7 cellular contexts compared by ENCODE assay signal in the genomic region with DNA sequence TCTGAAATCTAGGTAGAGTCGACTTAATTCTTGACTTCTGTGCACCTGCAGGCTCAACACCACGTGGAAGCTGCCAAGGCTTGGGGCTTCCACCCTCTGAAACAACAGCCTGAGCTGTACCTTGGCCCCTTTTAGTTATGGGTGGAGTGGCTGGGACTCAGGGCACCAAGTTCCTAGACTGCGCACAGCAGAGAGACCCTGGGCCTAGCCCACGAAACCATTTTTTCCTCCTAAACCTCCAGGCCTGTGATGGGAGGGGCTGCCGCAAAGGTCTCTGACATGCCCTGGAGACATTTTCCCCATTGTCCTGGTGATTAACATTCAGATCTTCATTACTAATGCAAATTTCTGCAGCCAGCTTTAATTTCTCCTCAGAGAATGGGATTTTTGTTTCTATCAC.
DNase-seq lines count a peak whose midpoint lies in the region; ATAC-seq, FAIRE-seq and TF ChIP-seq lines count a peak whose summit lies in the region.
"Not testable (repeated sequence)": the region's sequence is repeated elsewhere in the genome, so short reads cannot be mapped to it uniquely, and the experiment has no call there.

No MANE protein-coding gene starts in this region.

- peaks cover 24% of the 10 kb centered on the region for H3K9me3 Mint-ChIP-seq in endothelial cell (ENCODE audit: unreplicated experiment)
- not testable (repeated sequence) for H3K9me3 Mint-ChIP-seq in stimulated activated memory B cell treated with anti-CD40 and anti-IgM and Interleukin-4, amounts not matched to agents 10 μg/mL and 1 μg/mL and 100 μg/mL, for 72 hours

- ATAC-seq in K562; left lobe of liver; stimulated activated memory B cell treated with anti-CD40 and anti-IgM and Interleukin-4, amounts not matched to agents 10 μg/mL and 1 μg/mL and 100 μg/mL, for 72 hours: not testable (repeated sequence)

- DNase-seq in activated CD8-positive, alpha-beta memory T cell treated with anti-CD3 and anti-CD28 coated beads for 24 hours, result peak; percentile 44
- not testable (repeated sequence) for DNase-seq in K562 (ENCODE audit: extremely low read depth in 1 of 4, low spot score in 3 of 4); endothelial cell (ENCODE audit: low spot score)
- peak; percentile 33 for DNase-seq in left lobe of liver (ENCODE audit: low spot score)

- peaks cover 11% of the 10 kb centered on the region for H3K27me3 Mint-ChIP-seq in endothelial cell (ENCODE audit: unreplicated experiment)
- H3K27me3 Mint-ChIP-seq in stimulated activated memory B cell treated with anti-CD40 and anti-IgM and Interleukin-4, amounts not matched to agents 10 μg/mL and 1 μg/mL and 100 μg/mL, for 72 hours, result not testable (repeated sequence)

- H3K4me3 ChIP-seq in BLaER1, result peak overlapping the region; percentile 40
- H3K4me3 ChIP-seq in HEK293 (ENCODE audit: low read depth, low read length); K562: not testable (repeated sequence)

- H4K20me1 ChIP-seq in BLaER1; K562 (replicated peaks; ENCODE audit: control insufficient read depth, insufficient read depth, low read length): not testable (repeated sequence)

- WGBS in K562 (ENCODE audit: insufficient coverage, low coverage, missing lambda C conversion rate), result 9% methylated on average over 5 of the region's 5 CpGs

- POLR2A ChIA-PET in HEK293 (lab: Yijun Ruan, JAX), result not testable (repeated sequence)
- POLR2A ChIA-PET in K562 (lab: Yijun Ruan, JAX), result interaction anchor here (0.5 kb wide), 1 partner anchor 442 kb away, joined by 3 read pairs; no protein-coding TSS in a partner anchor

- peaks cover 42% of the 10 kb centered on the region for H3K9me3 ChIP-seq in BLaER1
- H3K9me3 ChIP-seq in HEK293 (ENCODE audit: control insufficient read depth, insufficient read depth, low read depth, low read length); K562 (replicated peaks; ENCODE audit: control insufficient read depth, insufficient read depth, low read depth, low read length): not testable (repeated sequence)

- CTCF ChIA-PET in HEK293 (lab: Yijun Ruan, JAX); K562 (lab: Yijun Ruan, JAX; ENCODE audit: low intra/inter-chr PET ratio): not testable (repeated sequence)

- H3K79me2 ChIP-seq in K562 (ENCODE audit: control insufficient read depth, insufficient read depth, low read length), result not testable (repeated sequence)

- BruUV-seq in K562 (replicated peaks; lab: Mats Ljungman, UMichigan), result not testable (repeated sequence)

- FAIRE-seq in K562 (lab: Jason Lieb, UNC), result not testable (repeated sequence)

- H3K27ac Mint-ChIP-seq in endothelial cell (ENCODE audit: unreplicated experiment), result not testable (repeated sequence)
- peak overlapping the region; percentile 65 for H3K27ac Mint-ChIP-seq in stimulated activated memory B cell treated with anti-CD40 and anti-IgM and Interleukin-4, amounts not matched to agents 10 μg/mL and 1 μg/mL and 100 μg/mL, for 72 hours

- peaks cover 24% of the 10 kb centered on the region for H3K36me3 Mint-ChIP-seq in endothelial cell (ENCODE audit: low read depth, unreplicated experiment)
- not testable (repeated sequence) for H3K36me3 Mint-ChIP-seq in stimulated activated memory B cell treated with anti-CD40 and anti-IgM and Interleukin-4, amounts not matched to agents 10 μg/mL and 1 μg/mL and 100 μg/mL, for 72 hours

- H3K36me3 ChIP-seq in BLaER1; HEK293 (ENCODE audit: control insufficient read depth in 2 of 2, insufficient read depth in 1 of 2, low read length in 2 of 2); K562 (ENCODE audit: control insufficient read depth, insufficient read depth, low read length): not testable (repeated sequence)

- not testable (repeated sequence) for TF ChIP-seq POLR2A in K562 (conservative IDR thresholded peaks at IDR 0.05)

- H3K9me1 ChIP-seq in K562 (ENCODE audit: control insufficient read depth, insufficient read depth, low read length), result not testable (repeated sequence)

- peaks cover 46% of the 10 kb centered on the region for H3K4me1 ChIP-seq in BLaER1
- H3K4me1 ChIP-seq in HEK293 (ENCODE audit: control insufficient read depth, insufficient read depth, low read length); K562 (replicated peaks in 1 of 2; ENCODE audit: control insufficient read depth in 2 of 2, insufficient read depth in 2 of 2, low read length in 2 of 2): not testable (repeated sequence)

- not testable (repeated sequence) for H3K27me3 ChIP-seq in BLaER1
- peaks cover 7 to 21% of the 10 kb centered on the region in 2 experiments; a peak in 3 of 5 replicates for H3K27me3 ChIP-seq in K562 (ENCODE audit: control insufficient read depth in 2 of 2, insufficient read depth in 2 of 2, low read length in 2 of 2)

- not testable (repeated sequence) for H3K9ac ChIP-seq in BLaER1; K562 (ENCODE audit: insufficient read depth in 1 of 2, low read depth in 2 of 2, low read length in 2 of 2)

- in situ Hi-C loops in K562 (cut with MboI), result loop anchor here (25.0 kb wide), 1 partner anchor 443 kb away; no protein-coding TSS in a partner anchor

- H3K27ac ChIP-seq in BLaER1; HEK293 (ENCODE audit: extremely low read depth, low read depth, low read length); K562 (ENCODE audit: extremely low read depth, low read depth, low read length): not testable (repeated sequence)

- intact Hi-C loops in K562 (cut with micrococcal nuclease), result not testable (repeated sequence)

- not testable (repeated sequence) for H3K4me1 Mint-ChIP-seq in endothelial cell (ENCODE audit: unreplicated experiment)
- H3K4me1 Mint-ChIP-seq in stimulated activated memory B cell treated with anti-CD40 and anti-IgM and Interleukin-4, amounts not matched to agents 10 μg/mL and 1 μg/mL and 100 μg/mL, for 72 hours, result peaks cover 20% of the 10 kb centered on the region

- H3K4me2 ChIP-seq in BLaER1; K562 (ENCODE audit: insufficient read depth, low read length): not testable (repeated sequence)

- not testable (repeated sequence) for H2AFZ ChIP-seq in K562 (ENCODE audit: low read depth, low read length)

- not testable (repeated sequence) for TF ChIP-seq CTCF in HEK293 (tag by site-specific recombination; IDR thresholded peaks at IDR 0.05); K562 (IDR thresholded peaks at IDR 0.05 in 2 of 3, conservative IDR thresholded peaks at IDR 0.05 in 1 of 3; ENCODE audit: insufficient read depth in 2 of 3, low read depth in 1 of 3, low read length in 3 of 3); endothelial cell (IDR thresholded peaks at IDR 0.05; ENCODE audit: unreplicated experiment)

- H3K4me3 Mint-ChIP-seq in endothelial cell (ENCODE audit: unreplicated experiment), result peak overlapping the region; percentile 38
- not testable (repeated sequence) for H3K4me3 Mint-ChIP-seq in stimulated activated memory B cell treated with anti-CD40 and anti-IgM and Interleukin-4, amounts not matched to agents 10 μg/mL and 1 μg/mL and 100 μg/mL, for 72 hours

- TF ChIP-seq RAD21 in K562 (CRISPR knock-in tag; conservative IDR thresholded peaks at IDR 0.05 in 1 of 2, IDR thresholded peaks at IDR 0.05 in 1 of 2), result not testable (repeated sequence)

- TF ChIP-seq EP300 in K562 (IDR thresholded peaks at IDR 0.05; ENCODE audit: low read length), result not testable (repeated sequence)

TF ChIP-seq in HEK293, 187 proteins besides CTCF, POLR2A, EP300 and RAD21:
- peak; percentile 96 for TF ChIP-seq ZNF585B (tag by site-specific recombination; IDR thresholded peaks at IDR 0.05)
- TF ChIP-seq TRIM28 (IDR thresholded peaks at IDR 0.05; ENCODE audit: borderline replicate concordance, low read length), result peak; percentile 82; the same call in 1 of the 2 replicates
- peak; percentile 73 for TF ChIP-seq SETDB1 (IDR thresholded peaks at IDR 0.05; ENCODE audit: insufficient read length, low read length)

TF ChIP-seq in K562, 482 proteins besides CTCF, POLR2A, EP300 and RAD21:
- TF ChIP-seq TRIM28 (IDR thresholded peaks at IDR 0.05) (peak; percentile 60; the same call in 1 of the 2 replicates), CBX5 (IDR thresholded peaks at IDR 0.05; ENCODE audit: borderline replicate concordance, low read depth) (peak; percentile 75; the same call in 1 of the 2 replicates), ZFP36 (IDR thresholded peaks at IDR 0.05; ENCODE audit: low read depth, low read length, partially characterized antibody) (peak; percentile 61)
